Comparison of ENCODE assay signal across 23 cellular contexts in genomic region chr2:209181984-209182383, GRCh38.
A peak's percentile ranks its signal among the peaks of the same experiment; 100 is the strongest.
DNase-seq lines count a peak whose midpoint lies in the region; ATAC-seq, FAIRE-seq and TF ChIP-seq lines count a peak whose summit lies in the region.
"Had no signal": no experiment of that assay in that cellular context is flagged by ENCODE, and none has a peak within 500 bp of the region (broad histone marks: within the 10 kb centered on the region; RNA-seq: fewer than 3 reads in every experiment).

No MANE protein-coding gene starts in this region.

- TF ChIP-seq RAD21 in GM12878 (IDR thresholded peaks at IDR 0.05; ENCODE audit: insufficient read depth, low read depth, low read length), result no peak

- intact Hi-C loops in GM12878 (cut with micrococcal nuclease; ENCODE audit: unreplicated experiment), result no loop called here
- intact Hi-C loops in endothelial cell of umbilical vein (cut with micrococcal nuclease), result no loop called here
- intact Hi-C loops in activated CD8-positive, alpha-beta T cell treated with anti-CD3 and anti-CD28 coated beads for 36 hours (cut with micrococcal nuclease), result no loop called here

- no peak overlapping the region for H3K4me3 Mint-ChIP-seq in activated CD8-positive, alpha-beta T cell treated with anti-CD3 and anti-CD28 coated beads for 36 hours
- H3K4me3 Mint-ChIP-seq: B cell; CD4-positive, alpha-beta T cell; CD8-positive, alpha-beta T cell had no signal

- no peak overlapping the region for H3K27ac Mint-ChIP-seq in activated CD8-positive, alpha-beta T cell treated with anti-CD3 and anti-CD28 coated beads for 36 hours
- H3K27ac Mint-ChIP-seq: B cell; CD4-positive, alpha-beta T cell; CD8-positive, alpha-beta T cell had no signal

- dilution Hi-C loops in endothelial cell of umbilical vein (cut with MboI; ENCODE audit: extremely low pct_ligation_motif_present, low sequenced_read_pairs), result no loop called here

- TF ChIP-seq CTCF in GM12878 (IDR thresholded peaks at IDR 0.05 in 2 of 3, conservative IDR thresholded peaks at IDR 0.05 in 1 of 3; ENCODE audit: control insufficient read depth in 2 of 3, extremely low read depth in 1 of 3, insufficient read depth in 1 of 3, low read depth in 3 of 3, low read length in 3 of 3) (no peak), endothelial cell of umbilical vein (IDR thresholded peaks at IDR 0.05; ENCODE audit: extremely low read depth in 1 of 2, insufficient read depth in 1 of 2, low read depth in 1 of 2, low read length in 2 of 2) (no peak), osteoblast (IDR thresholded peaks at IDR 0.05; ENCODE audit: extremely low read depth, low read depth, low read length) (no peak)
- no peak for TF ChIP-seq CTCF in activated CD8-positive, alpha-beta T cell treated with anti-CD3 and anti-CD28 coated beads for 36 hours (IDR thresholded peaks at IDR 0.05)

- no peak overlapping the region for H3K4me3 ChIP-seq in GM12878
- no peak overlapping the region for H3K4me3 ChIP-seq in endothelial cell of umbilical vein (replicated peaks in 1 of 3; ENCODE audit: insufficient read depth in 1 of 3, low read depth in 1 of 3, low read length in 3 of 3)
- no peak overlapping the region for H3K4me3 ChIP-seq in osteoblast (ENCODE audit: insufficient read depth, low read length)
- H3K4me3 ChIP-seq: A549; BLaER1 treated with 17β-estradiol and CSF1 and Interleukin-3, amounts not matched to agents 10 nM and 100 nM had no signal

- H3K4me1 Mint-ChIP-seq in activated CD8-positive, alpha-beta T cell treated with anti-CD3 and anti-CD28 coated beads for 36 hours (ENCODE audit: low read depth), result no peaks in the 10 kb centered on the region
- H3K4me1 Mint-ChIP-seq: B cell had no signal

- POLR2A ChIA-PET in GM12878 (lab: Charles Lee) (no interaction called here), endothelial cell of umbilical vein (lab: Charles Lee) (no interaction called here)
- POLR2A ChIA-PET in activated CD8-positive, alpha-beta T cell treated with anti-CD3 and anti-CD28 coated beads for 36 hours (lab: Charles Lee), result no interaction called here

- no peak for TF ChIP-seq EP300 in GM12878 (IDR thresholded peaks at IDR 0.05; ENCODE audit: borderline replicate concordance in 1 of 2, control insufficient read depth in 1 of 2, low read depth in 2 of 2, low read length in 2 of 2)

- H3K9me1 ChIP-seq in endothelial cell of umbilical vein (replicated peaks; ENCODE audit: control insufficient read depth, extremely low read depth, insufficient read depth, low read length), result no peaks in the 10 kb centered on the region

- H3K79me2 ChIP-seq in GM12878 (ENCODE audit: control insufficient read depth, insufficient read depth, low read length) (no peaks in the 10 kb centered on the region), endothelial cell of umbilical vein (ENCODE audit: control insufficient read depth, insufficient read depth, low read length) (no peaks in the 10 kb centered on the region), osteoblast (ENCODE audit: insufficient read depth, low read length) (no peaks in the 10 kb centered on the region)

- BruUV-seq in GM12878 (replicated peaks; lab: Mats Ljungman, UMichigan), result no TSS peak
- no TSS peak for BruUV-seq in endothelial cell of umbilical vein (replicated peaks; lab: Mats Ljungman, UMichigan)

- in situ Hi-C loops in GM12878 (cut with MboI), result no loop called here

- H3K9me3 ChIP-seq in GM12878 (replicated peaks; ENCODE audit: control insufficient read depth, insufficient read depth, low read length) (no peaks in the 10 kb centered on the region), endothelial cell of umbilical vein (replicated peaks; ENCODE audit: control insufficient read depth, insufficient read depth, low read length) (peaks cover 2% of the 10 kb centered on the region), osteoblast (ENCODE audit: low read depth, low read length) (no peaks in the 10 kb centered on the region)
- H3K9me3 ChIP-seq: A549, Caco-2 had no signal

- 0% methylated on average over 2 of the region's 2 CpGs for WGBS in GM12878 (ENCODE audit: insufficient coverage, insufficient replicate concordance, low lambda C conversion rate, missing lambda C conversion rate)

- H3K9me3 Mint-ChIP-seq in activated CD8-positive, alpha-beta T cell treated with anti-CD3 and anti-CD28 coated beads for 36 hours, result no peaks in the 10 kb centered on the region

- no peaks in the 10 kb centered on the region for H3K36me3 Mint-ChIP-seq in activated CD8-positive, alpha-beta T cell treated with anti-CD3 and anti-CD28 coated beads for 36 hours (ENCODE audit: low read depth)
- H3K36me3 Mint-ChIP-seq: CD8-positive, alpha-beta T cell had no signal

- H2AFZ ChIP-seq in GM12878 (ENCODE audit: control insufficient read depth, low read depth, low read length) (no peak overlapping the region), endothelial cell of umbilical vein (ENCODE audit: low read depth, low read length) (no peak overlapping the region), osteoblast (ENCODE audit: low read length) (no peak overlapping the region)

- CTCF ChIA-PET in GM12878 (lab: Yijun Ruan, JAX), result interaction anchor here (1.7 kb wide), 1 partner anchor 26 kb away, joined by 7 read pairs; no protein-coding TSS in a partner anchor
- CTCF ChIA-PET in endothelial cell of umbilical vein (lab: Charles Lee), result no interaction called here
- CTCF ChIA-PET in activated CD8-positive, alpha-beta T cell treated with anti-CD3 and anti-CD28 coated beads for 36 hours (lab: Charles Lee), result no interaction called here

- RAD21 ChIA-PET in GM12878 (lab: Charles Lee; ENCODE audit: unreplicated experiment), result no interaction called here

- H3K27ac ChIP-seq in GM12878 (ENCODE audit: control insufficient read depth, insufficient read depth) (no peak overlapping the region), endothelial cell of umbilical vein (ENCODE audit: insufficient read depth, low read depth, low read length) (no peak overlapping the region), osteoblast (ENCODE audit: low read depth, low read length) (no peak overlapping the region)
- H3K27ac ChIP-seq: 22Rv1; A549; BLaER1 treated with 17β-estradiol and CSF1 and Interleukin-3, amounts not matched to agents 10 nM and 100 nM; C4-2B had no signal

- H3K36me3 ChIP-seq in GM12878 (ENCODE audit: control insufficient read depth in 2 of 2, insufficient read depth in 2 of 2, low read length in 1 of 2), result no peaks in the 10 kb centered on the region
- no peaks in the 10 kb centered on the region for H3K36me3 ChIP-seq in endothelial cell of umbilical vein (ENCODE audit: control insufficient read depth in 2 of 2, extremely low read depth in 1 of 2, insufficient read depth in 2 of 2, low read length in 2 of 2)
- H3K36me3 ChIP-seq in osteoblast (ENCODE audit: insufficient read depth, low read length), result no peaks in the 10 kb centered on the region
- H3K36me3 ChIP-seq: BLaER1 treated with 17β-estradiol and CSF1 and Interleukin-3, amounts not matched to agents 10 nM and 100 nM had no signal

- no peak for ATAC-seq in GM12878
- ATAC-seq in HG02970 (IDR thresholded peaks at IDR 0.05; ENCODE audit: low FRiP score, unreplicated experiment), result no peak
- no peak for ATAC-seq in HG03432 (IDR thresholded peaks at IDR 0.05; ENCODE audit: unreplicated experiment)
- ATAC-seq in activated CD8-positive, alpha-beta T cell treated with anti-CD3 and anti-CD28 coated beads for 36 hours, result no peak
- ATAC-seq: A549; CD8-positive, alpha-beta T cell had no signal

- peak; percentile 87 for FAIRE-seq in GM12878 (lab: Jason Lieb, UNC)
- peak; percentile 49 for FAIRE-seq in endothelial cell of umbilical vein (lab: Jason Lieb, UNC)
- FAIRE-seq in urothelium cell line (lab: Jason Lieb, UNC), result peak; percentile 62
- FAIRE-seq: A549, D721Med, G401.6, GM12892, GM18507 had no signal

- no peaks in the 10 kb centered on the region for H3K27me3 Mint-ChIP-seq in activated CD8-positive, alpha-beta T cell treated with anti-CD3 and anti-CD28 coated beads for 36 hours
- H3K27me3 Mint-ChIP-seq: B cell; CD4-positive, alpha-beta T cell had no signal

- H3K27me3 ChIP-seq in GM12878 (replicated peaks in 1 of 2; ENCODE audit: control insufficient read depth in 2 of 2, insufficient read depth in 2 of 2, low read length in 1 of 2) (no peaks in the 10 kb centered on the region), endothelial cell of umbilical vein (ENCODE audit: control insufficient read depth in 2 of 2, insufficient read depth in 2 of 2, low read length in 2 of 2) (no peaks in the 10 kb centered on the region), osteoblast (ENCODE audit: insufficient read depth, low read length) (no peaks in the 10 kb centered on the region)
- H3K27me3 ChIP-seq: BLaER1 treated with 17β-estradiol and CSF1 and Interleukin-3, amounts not matched to agents 10 nM and 100 nM had no signal

- no peaks in the 10 kb centered on the region for H3K4me1 ChIP-seq in GM12878 (ENCODE audit: control insufficient read depth, insufficient read depth, low read length)
- H3K4me1 ChIP-seq in endothelial cell of umbilical vein (ENCODE audit: control insufficient read depth, extremely low read depth, insufficient read depth, low read length), result no peaks in the 10 kb centered on the region
- no peaks in the 10 kb centered on the region for H3K4me1 ChIP-seq in osteoblast (ENCODE audit: insufficient read depth, low read length)
- H3K4me1 ChIP-seq: A549; BLaER1 treated with 17β-estradiol and CSF1 and Interleukin-3, amounts not matched to agents 10 nM and 100 nM; Caco-2 had no signal

- no peak for DNase-seq in GM12878 (ENCODE audit: low read depth, low spot score)
- DNase-seq in endothelial cell of umbilical vein (ENCODE audit: low read depth, low spot score), result no peak
- peak; percentile 8 for DNase-seq in osteoblast (ENCODE audit: insufficient read length, low spot score, missing footprints)
- no peak for DNase-seq in urothelium cell line (ENCODE audit: low spot score)
- no peak for DNase-seq in activated CD8-positive, alpha-beta T cell treated with anti-CD3 and anti-CD28 coated beads for 36 hours
- DNase-seq: AML-193; Caco-2; Calu3; CD4-positive, alpha-beta T cell; CD8-positive, alpha-beta T cell; DMS79 treated with DMSO at 0.1 percent for 48 hours; GF-D8 had no signal

- H3K4me2 ChIP-seq in GM12878 (ENCODE audit: control insufficient read depth, insufficient read depth) (no peak overlapping the region), endothelial cell of umbilical vein (ENCODE audit: insufficient read depth, low read length) (no peak overlapping the region), osteoblast (ENCODE audit: insufficient read depth, low read length) (no peak overlapping the region)
- H3K4me2 ChIP-seq: A549; BLaER1 treated with 17β-estradiol and CSF1 and Interleukin-3, amounts not matched to agents 10 nM and 100 nM had no signal

- H4K20me1 ChIP-seq in GM12878 (ENCODE audit: control insufficient read depth, insufficient read depth) (no peaks in the 10 kb centered on the region), endothelial cell of umbilical vein (replicated peaks; ENCODE audit: control insufficient read depth, extremely low read depth, insufficient read depth, low read length) (no peaks in the 10 kb centered on the region), osteoblast (ENCODE audit: insufficient read depth, low read length) (no peaks in the 10 kb centered on the region)
- H4K20me1 ChIP-seq: BLaER1 treated with 17β-estradiol and CSF1 and Interleukin-3, amounts not matched to agents 10 nM and 100 nM had no signal

- TF ChIP-seq POLR2A in GM12878 (IDR thresholded peaks at IDR 0.05; ENCODE audit: low read depth, low read length) (no peak), endothelial cell of umbilical vein (IDR thresholded peaks at IDR 0.05; ENCODE audit: low read depth, low read length) (no peak)

- H3K9ac ChIP-seq in GM12878 (ENCODE audit: control insufficient read depth, insufficient read depth, low read length) (no peak overlapping the region), endothelial cell of umbilical vein (replicated peaks; ENCODE audit: extremely low read depth, insufficient read depth, low read length) (no peak overlapping the region)
- H3K9ac ChIP-seq: BLaER1 treated with 17β-estradiol and CSF1 and Interleukin-3, amounts not matched to agents 10 nM and 100 nM had no signal

- SMC1A ChIA-PET in GM12878 (lab: Charles Lee; ENCODE audit: uncharacterized antibody, unreplicated experiment), result no interaction called here
